In genomic region chr4:122537388-122538135, GRCh38 we compare ENCODE assay signal across 16 cellular contexts.
DNase-seq lines count a peak whose midpoint lies in the region; ATAC-seq and TF ChIP-seq lines count a peak whose summit lies in the region.
"Had no signal": no experiment of that assay in that cellular context is flagged by ENCODE, and none has a peak within 500 bp of the region (broad histone marks: within the 10 kb centered on the region; RNA-seq: fewer than 3 reads in every experiment).

No MANE protein-coding gene starts in this region.

- H3K4me1 ChIP-seq in OCI-LY3 (ENCODE audit: low read length) (peaks cover 30% of the 10 kb centered on the region), body of pancreas (no peaks in the 10 kb centered on the region)

- no peaks in the 10 kb centered on the region for H3K79me2 ChIP-seq in OCI-LY3 (ENCODE audit: low read length)

- intact Hi-C loops in activated naive CD4-positive, alpha-beta T cell treated with anti-CD3 and anti-CD28 coated beads for 36 hours (cut with micrococcal nuclease): loop anchor here (2.0 kb wide), 1 partner anchor 15 kb away; no protein-coding TSS in a partner anchor
- intact Hi-C loops in body of pancreas (cut with DNase I): no loop called here

- no peak overlapping the region for H3K27ac ChIP-seq in OCI-LY3 (ENCODE audit: low read length)
- no peak overlapping the region for H3K27ac ChIP-seq in body of pancreas
- H3K27ac ChIP-seq: C4-2B had no signal

- H3K4me3 Mint-ChIP-seq in activated naive CD4-positive, alpha-beta T cell treated with anti-CD3 and anti-CD28 coated beads for 36 hours: peak overlapping the region; percentile 29
- H3K4me3 Mint-ChIP-seq in activated naive CD8-positive, alpha-beta T cell treated with anti-CD3 and anti-CD28 coated beads for 36 hours: no peak overlapping the region

- DNase-seq in activated naive CD4-positive, alpha-beta T cell treated with anti-CD3 and anti-CD28 coated beads for 36 hours: peak; percentile 39
- DNase-seq in activated naive CD4-positive, alpha-beta T cell (lab: John Stamatoyannopoulos, UW): no peak
- no peak for DNase-seq in activated naive CD8-positive, alpha-beta T cell treated with anti-CD3 and anti-CD28 coated beads for 36 hours
- DNase-seq in pons (ENCODE audit: low spot score) (peak; percentile 79), DMS 273 treated with DMSO at 0.1 percent for 48 hours (lab: John Stamatoyannopoulos, UW) (no peak), body of pancreas (no peak)
- no peak for DNase-seq in stimulated activated naive CD4-positive, alpha-beta T cell treated with Interleukin-2 at 50 U/mL for 16 hours (lab: John Stamatoyannopoulos, UW)
- DNase-seq: ACHN, DMS79 treated with DMSO at 0.1 percent for 48 hours, KBM-7, MV-4-11, NCI-H1694 treated with DMSO at 0.1 percent for 48 hours had no signal

- peaks cover 3% of the 10 kb centered on the region for H3K9me3 Mint-ChIP-seq in activated naive CD4-positive, alpha-beta T cell treated with anti-CD3 and anti-CD28 coated beads for 36 hours
- peaks cover 10% of the 10 kb centered on the region for H3K9me3 Mint-ChIP-seq in activated naive CD8-positive, alpha-beta T cell treated with anti-CD3 and anti-CD28 coated beads for 36 hours

- ATAC-seq in body of pancreas: no peak
- ATAC-seq: HepG2, Right ventricle myocardium inferior had no signal

- H3K4me1 Mint-ChIP-seq in activated naive CD4-positive, alpha-beta T cell treated with anti-CD3 and anti-CD28 coated beads for 36 hours (ENCODE audit: low read depth): peaks cover 91% of the 10 kb centered on the region
- H3K4me1 Mint-ChIP-seq in activated naive CD8-positive, alpha-beta T cell treated with anti-CD3 and anti-CD28 coated beads for 36 hours: peaks cover 48% of the 10 kb centered on the region

- H3K4me2 ChIP-seq in OCI-LY3 (ENCODE audit: low read length): no peak overlapping the region

- TF ChIP-seq POLR2A in body of pancreas (IDR thresholded peaks at IDR 0.05): no peak

- TF ChIP-seq CTCF in OCI-LY3 (IDR thresholded peaks at IDR 0.05; ENCODE audit: low read depth, low read length): peak; percentile 27; the same call in 1 of the 2 replicates
- no peak for TF ChIP-seq CTCF in body of pancreas (IDR thresholded peaks at IDR 0.05)

- no peak overlapping the region for H3K4me3 ChIP-seq in OCI-LY3 (ENCODE audit: low read length)
- no peak overlapping the region for H3K4me3 ChIP-seq in body of pancreas

- no peaks in the 10 kb centered on the region for H3K27me3 ChIP-seq in OCI-LY3 (ENCODE audit: low read depth, low read length)
- H3K27me3 ChIP-seq in body of pancreas: no peaks in the 10 kb centered on the region

- CTCF ChIA-PET in activated naive CD4-positive, alpha-beta T cell treated with anti-CD3 and anti-CD28 coated beads for 36 hours (lab: Charles Lee): interaction anchor here (0.6 to 6.6 kb wide), 6 partner anchors 15 to 102 kb away, joined by 3 to 66 read pairs (median 4); no protein-coding TSS in a partner anchor

- WGBS in body of pancreas, 2 donors: 77 to 90% methylated on average over 2 of the region's 2 CpGs

- H3K9me3 ChIP-seq in OCI-LY3 (ENCODE audit: insufficient read depth, low read length) (no peaks in the 10 kb centered on the region), body of pancreas (no peaks in the 10 kb centered on the region)

- H2AFZ ChIP-seq in OCI-LY3 (ENCODE audit: low read depth, low read length): no peak overlapping the region

- H3K36me3 ChIP-seq in OCI-LY3 (replicated peaks; ENCODE audit: low read depth, low read length): peaks cover 2% of the 10 kb centered on the region
- H3K36me3 ChIP-seq in body of pancreas (replicated peaks in 1 of 2; ENCODE audit: insufficient read depth in 1 of 2, low read depth in 2 of 2): no peaks in the 10 kb centered on the region

- H3K9ac ChIP-seq in OCI-LY3 (ENCODE audit: low read length): no peak overlapping the region

- H3K27ac Mint-ChIP-seq in activated naive CD4-positive, alpha-beta T cell treated with anti-CD3 and anti-CD28 coated beads for 36 hours: peak overlapping the region; percentile 96
- peak overlapping the region; percentile 46 for H3K27ac Mint-ChIP-seq in activated naive CD8-positive, alpha-beta T cell treated with anti-CD3 and anti-CD28 coated beads for 36 hours

- H3K36me3 Mint-ChIP-seq in activated naive CD4-positive, alpha-beta T cell treated with anti-CD3 and anti-CD28 coated beads for 36 hours (ENCODE audit: low read depth): peaks cover 10% of the 10 kb centered on the region
- peaks cover 9% of the 10 kb centered on the region for H3K36me3 Mint-ChIP-seq in activated naive CD8-positive, alpha-beta T cell treated with anti-CD3 and anti-CD28 coated beads for 36 hours

- H4K20me1 ChIP-seq in OCI-LY3 (ENCODE audit: insufficient read depth, low read length): no peaks in the 10 kb centered on the region

- no peaks in the 10 kb centered on the region for H3K27me3 Mint-ChIP-seq in activated naive CD4-positive, alpha-beta T cell treated with anti-CD3 and anti-CD28 coated beads for 36 hours (ENCODE audit: low read depth)
- no peaks in the 10 kb centered on the region for H3K27me3 Mint-ChIP-seq in activated naive CD8-positive, alpha-beta T cell treated with anti-CD3 and anti-CD28 coated beads for 36 hours

Comparison
In these comparisons a context has a peak if more than half of its experiments do, and no peak if none do; other contexts are left out.
1. DNase-seq: peak in activated naive CD4-positive, alpha-beta T cell treated with anti-CD3 and anti-CD28 coated beads for 36 hours (single experiment) and pons (single experiment); none in activated naive CD4-positive, alpha-beta T cell (0 of 4), activated naive CD8-positive, alpha-beta T cell treated with anti-CD3 and anti-CD28 coated beads for 36 hours (single experiment), stimulated activated naive CD4-positive, alpha-beta T cell treated with Interleukin-2 at 50 U/mL for 16 hours (single experiment), DMS 273 treated with DMSO at 0.1 percent for 48 hours (single experiment) and body of pancreas (0 of 4).